ENCODE assay signal across 14 cellular contexts in genomic region chr11:78340530-78340929, GRCh38.
"Had no signal": no experiment of that assay in that cellular context is flagged by ENCODE, and none has a peak within 500 bp of the region (broad histone marks: within the 10 kb centered on the region; RNA-seq: fewer than 3 reads in every experiment).

No MANE protein-coding gene starts in this region.

- H3K27ac Mint-ChIP-seq: activated naive CD8-positive, alpha-beta T cell; naive thymus-derived CD8-positive, alpha-beta T cell; stimulated activated naive B cell treated with anti-CD40 and anti-IgM and Interleukin-4, amounts not matched to agents 10 μg/mL and 1 μg/mL and 100 μg/mL, for 72 hours had no signal

- H3K27me3 ChIP-seq: brain microvascular endothelial cell, SJCRH30, tibial nerve, vagina had no signal

- ATAC-seq: left lobe of liver; mucosa of descending colon; naive thymus-derived CD8-positive, alpha-beta T cell; stimulated activated naive B cell treated with anti-CD40 and anti-IgM and Interleukin-4, amounts not matched to agents 10 μg/mL and 1 μg/mL and 100 μg/mL, for 72 hours had no signal

- H3K4me3 ChIP-seq: mucosa of descending colon, tibial nerve, vagina had no signal

- H3K4me3 Mint-ChIP-seq: activated naive CD8-positive, alpha-beta T cell; naive thymus-derived CD8-positive, alpha-beta T cell; stimulated activated naive B cell treated with anti-CD40 and anti-IgM and Interleukin-4, amounts not matched to agents 10 μg/mL and 1 μg/mL and 100 μg/mL, for 72 hours had no signal

- H3K9me3 Mint-ChIP-seq: naive thymus-derived CD8-positive, alpha-beta T cell had no signal

- DNase-seq: activated effector memory CD4-positive, alpha-beta T cell treated with anti-CD3 and anti-CD28 coated beads, Interleukin-2, amount 50 U/mL, for 16 hours; activated T-cell treated with anti-CD3 and anti-CD28 coated beads for 4 hours; anterior cingulate cortex; brain microvascular endothelial cell; mucosa of descending colon; naive thymus-derived CD8-positive, alpha-beta T cell; retina; stimulated activated CD4-positive, alpha-beta T cell treated with anti-CD3 and anti-CD28 coated beads, Interleukin-2, amount 100 ng/mL, for 48 hours; stimulated activated naive B cell treated with anti-CD40 and anti-IgM and Interleukin-4, amounts not matched to agents 10 μg/mL and 1 μg/mL and 100 μg/mL, for 72 hours had no signal

- H3K9me3 ChIP-seq: mucosa of descending colon, tibial nerve, vagina had no signal

- H3K36me3 Mint-ChIP-seq: naive thymus-derived CD8-positive, alpha-beta T cell had no signal

- H3K27me3 Mint-ChIP-seq: activated naive CD8-positive, alpha-beta T cell; stimulated activated naive B cell treated with anti-CD40 and anti-IgM and Interleukin-4, amounts not matched to agents 10 μg/mL and 1 μg/mL and 100 μg/mL, for 72 hours had no signal

- H3K27ac ChIP-seq: brain microvascular endothelial cell, vagina had no signal

- H3K36me3 ChIP-seq: brain microvascular endothelial cell, SJCRH30, tibial nerve, vagina had no signal
